In genomic region chr4:139176299-139177048, GRCh38 we compare ENCODE assay signal across 8 cellular contexts. TPM values are rescaled to one million over a fixed set of nuclear protein-coding genes. Genes with fewer than 3 reads are reported as not detected.
DNase-seq lines count a peak whose midpoint lies in the region; ATAC-seq, FAIRE-seq and TF ChIP-seq lines count a peak whose summit lies in the region.

No MANE protein-coding gene starts in this region.

- TF ChIP-seq EP300 in upper lobe of left lung (IDR thresholded peaks at IDR 0.05), result peak in 1 of 4 donors; percentile 67

- H3K27me3 ChIP-seq in Loucy (ENCODE audit: insufficient read depth, low read length, poor library complexity, severe bottlenecking) (no peaks in the 10 kb centered on the region), heart left ventricle (no peaks in the 10 kb centered on the region), upper lobe of left lung (no peaks in the 10 kb centered on the region)

- peaks cover 3% of the 10 kb centered on the region; the same call in 1 of the 2 replicates for H3F3A ChIP-seq in Loucy (ENCODE audit: low read depth)

- intact Hi-C loops in heart left ventricle (cut with DNase I), result loop anchor here in 8 of 10 donors (1.0 to 10.0 kb wide), 14 partner anchors 39 to 381 kb away; partner anchors contain the start of genes NAA15 (in 3 of the 8), NOCT (in 2 of the 8) and SETD7 (in 1 of the 8)
- intact Hi-C loops in posterior vena cava (cut with DNase I), result loop anchor here in 1 of 2 donors (5.0 to 10.0 kb wide), 2 partner anchors 72 to 94 kb away; no protein-coding TSS in a partner anchor

- WGBS in adipose tissue, 3 donors, result 1% methylated on average over 65 to 89 of the region's 89 CpGs
- WGBS in heart left ventricle, 4 donors, result 0 to 1% (median 1%) methylated on average over 49 to 89 of the region's 89 CpGs
- 0 to 5% methylated on average over 8 to 31 of the region's 89 CpGs for WGBS in upper lobe of left lung, 2 donors

- FAIRE-seq in H54 (lab: Jason Lieb, UNC), result no peak

- ATAC-seq in heart left ventricle, result peak; percentile 52 to 79 (median 70)
- peak; percentile 81 to 90 for ATAC-seq in upper lobe of left lung (ENCODE audit: low FRiP score in 2 of 2)

- peak overlapping the region; percentile 77 for H3K9ac ChIP-seq in Loucy (ENCODE audit: low read depth, low read length, poor library complexity, severe bottlenecking)

- peaks cover 25% of the 10 kb centered on the region for H3K4me1 ChIP-seq in Loucy (ENCODE audit: insufficient read depth, low read length, poor library complexity, severe bottlenecking)
- peaks cover 0 to 38% (median 18%) of the 10 kb centered on the region in 12 donors for H3K4me1 ChIP-seq in heart left ventricle
- peaks cover 4 to 22% (median 15%) of the 10 kb centered on the region in 4 donors for H3K4me1 ChIP-seq in upper lobe of left lung

- peak; percentile 57 for DNase-seq in Daoy (ENCODE audit: low read depth)
- DNase-seq in H54 (ENCODE audit: insufficient read length, low spot score), result peak; percentile 35
- peak; percentile 78 for DNase-seq in SW480 (ENCODE audit: low spot score)
- peak; percentile 89 to 93 (median 91) for DNase-seq in heart left ventricle
- peak; percentile 96 for DNase-seq in posterior vena cava (ENCODE audit: low spot score)
- peak; percentile 91 to 96 for DNase-seq in upper lobe of left lung

- H3K4me3 ChIP-seq in Loucy (ENCODE audit: low read length, poor library complexity, severe bottlenecking), result peak overlapping the region; percentile 93
- peak overlapping the region; percentile 76 to 100 (median 98) for H3K4me3 ChIP-seq in heart left ventricle
- H3K4me3 ChIP-seq in upper lobe of left lung, result peak overlapping the region; percentile 78 to 98 (median 90)

- no peak for TF ChIP-seq CTCF in Loucy (conservative IDR thresholded peaks at IDR 0.05; ENCODE audit: low read length)
- TF ChIP-seq CTCF in heart left ventricle (IDR thresholded peaks at IDR 0.05), result no peak
- TF ChIP-seq CTCF in upper lobe of left lung (IDR thresholded peaks at IDR 0.05), result peak in 3 of 6 experiments; percentile 8 to 21 (median 20)

- H3K27ac ChIP-seq in adipose tissue (ENCODE audit: low read depth, low read length), result peak overlapping the region; percentile 100
- peak overlapping the region; percentile 90 to 100 (median 100) for H3K27ac ChIP-seq in heart left ventricle
- peak overlapping the region; percentile 98 to 100 (median 100) for H3K27ac ChIP-seq in upper lobe of left lung

- TF ChIP-seq POLR2A in H54 (IDR thresholded peaks at IDR 0.05; ENCODE audit: low read depth, low read length), result peak; percentile 21; the same call in 1 of the 2 replicates
- TF ChIP-seq POLR2A in heart left ventricle (IDR thresholded peaks at IDR 0.05), result peak in 1 of 2 donors; percentile 31
- peak in 3 of 4 donors; percentile 50 to 68 (median 68) for TF ChIP-seq POLR2A in upper lobe of left lung (IDR thresholded peaks at IDR 0.05)

- no peaks in the 10 kb centered on the region for H3K9me2 ChIP-seq in Loucy (replicated peaks; ENCODE audit: low read depth, low read length)

- H3K79me2 ChIP-seq in Loucy (ENCODE audit: insufficient read depth, low read length), result peaks cover 49% of the 10 kb centered on the region

- H4K20me1 ChIP-seq in Loucy (ENCODE audit: insufficient read depth, low read length, poor library complexity, severe bottlenecking), result peaks cover 30% of the 10 kb centered on the region

- peak overlapping the region; percentile 82 for H3K4me2 ChIP-seq in Loucy (ENCODE audit: low read depth, low read length, poor library complexity, severe bottlenecking)

- peak overlapping the region; percentile 88 for H2AFZ ChIP-seq in Loucy (ENCODE audit: low read length)

- no peaks in the 10 kb centered on the region for H3K9me3 ChIP-seq in Loucy (ENCODE audit: insufficient read depth, low read depth, low read length)
- no peaks in the 10 kb centered on the region for H3K9me3 ChIP-seq in heart left ventricle
- no peaks in the 10 kb centered on the region for H3K9me3 ChIP-seq in upper lobe of left lung

- H3K36me3 ChIP-seq in Loucy (ENCODE audit: insufficient read depth, low read length) (no peaks in the 10 kb centered on the region), heart left ventricle (no peaks in the 10 kb centered on the region), upper lobe of left lung (no peaks in the 10 kb centered on the region)

RNA-seq across cellular contexts. Expression of gene ELF2, which starts 0.5 kb away (rescaled TPM):
- 17.9 and 20.4 TPM in 2 replicates for total RNA-seq in Daoy (2014; rRNA removed; shearing (Covaris generic))
- polyA plus RNA-seq in adipose tissue (10 to 100 TPM; 11.8 to 17.0 (median 16.8) TPM), heart left ventricle (10 to 100 TPM; 10.3 to 18.2 TPM)
- total RNA-seq in heart left ventricle (10 to 100 TPM; 29.7 to 44.2 (median 34.3) TPM), posterior vena cava (10 to 100 TPM; 52.0 to 56.8 TPM), upper lobe of left lung (10 to 100 TPM; 34.5 to 87.0 (median 39.1) TPM)

Comparison
In these comparisons a context has a peak if more than half of its experiments do, and no peak if none do; other contexts are left out.
1. Peak in every context shown above with its lines: DNase-seq, ATAC-seq, H3K4me3 ChIP-seq and H3K27ac ChIP-seq.
2. DNase-seq: peak in every context shown above with its lines; median percentile 96 in posterior vena cava; 94 in upper lobe of left lung; 91 in heart left ventricle; 78 in SW480; 57 in Daoy; 35 in H54.